25 cellular contexts compared by ENCODE assay signal in genomic region chr2:239198221-239198620, GRCh38.
A peak's percentile ranks its signal among the peaks of the same experiment; 100 is the strongest.
DNase-seq lines count a peak whose midpoint lies in the region; ATAC-seq and TF ChIP-seq lines count a peak whose summit lies in the region.
"Had no signal": no experiment of that assay in that cellular context is flagged by ENCODE, and none has a peak within 500 bp of the region (broad histone marks: within the 10 kb centered on the region; RNA-seq: fewer than 3 reads in every experiment).

No MANE protein-coding gene starts in this region.

- TF ChIP-seq POLR2A in prostate gland (IDR thresholded peaks at IDR 0.05), result no peak
- no peak for TF ChIP-seq POLR2A in tibial nerve (IDR thresholded peaks at IDR 0.05)

- H3K27me3 Mint-ChIP-seq in activated naive CD4-positive, alpha-beta T cell treated with anti-CD3 and anti-CD28 coated beads, Interleukin-2, amount 10 ng/mL, durations not matched to agents 7 days and 5 days, result no peaks in the 10 kb centered on the region
- no peaks in the 10 kb centered on the region for H3K27me3 Mint-ChIP-seq in central memory CD8-positive, alpha-beta T cell
- H3K27me3 Mint-ChIP-seq: activated CD4-positive, alpha-beta T cell treated with anti-CD3 and anti-CD28 coated beads, Interleukin-2, amount 10 ng/mL, durations not matched to agents 24 days and 14 days; CD4-positive, alpha-beta memory T cell; dendritic cell treated with granulocyte-macrophage colony-stimulating factor and Interleukin-4, amounts not matched to agents 40 ng/mL and 50 ng/mL, for 4 days; naive thymus-derived CD4-positive, alpha-beta T cell had no signal

- H2AFZ ChIP-seq in GM23248, result no peak overlapping the region

- H3K27me3 ChIP-seq in prostate gland (replicated peaks; ENCODE audit: insufficient read depth) (no peaks in the 10 kb centered on the region), tibial nerve (no peaks in the 10 kb centered on the region), GM23248 (replicated peaks; ENCODE audit: insufficient read depth) (no peaks in the 10 kb centered on the region)
- H3K27me3 ChIP-seq: gastroesophageal sphincter, SJCRH30, uterus had no signal

- H3K9ac ChIP-seq in GM23248, result no peak overlapping the region
- H3K9ac ChIP-seq: KMS-11 had no signal

- no peaks in the 10 kb centered on the region for H3K9me3 ChIP-seq in prostate gland
- no peaks in the 10 kb centered on the region for H3K9me3 ChIP-seq in tibial nerve
- no peaks in the 10 kb centered on the region for H3K9me3 ChIP-seq in GM23248 (ENCODE audit: low read depth)
- H3K9me3 ChIP-seq: gastroesophageal sphincter, SJCRH30, uterus had no signal

- H3K4me2 ChIP-seq in GM23248 (ENCODE audit: unreplicated experiment), result no peak overlapping the region
- H3K4me2 ChIP-seq: KMS-11 had no signal

- TF ChIP-seq CTCF in prostate gland (IDR thresholded peaks at IDR 0.05) (no peak), tibial nerve (IDR thresholded peaks at IDR 0.05) (no peak)

- H3K36me3 ChIP-seq in prostate gland (no peaks in the 10 kb centered on the region), tibial nerve (peaks cover 0 to 5% (median 0%) of the 10 kb centered on the region in 3 donors), GM23248 (ENCODE audit: low read depth) (no peaks in the 10 kb centered on the region)
- H3K36me3 ChIP-seq: SJCRH30, uterus had no signal

- no peaks in the 10 kb centered on the region for H4K20me1 ChIP-seq in GM23248 (ENCODE audit: insufficient read depth)

- no peak for ATAC-seq in central memory CD8-positive, alpha-beta T cell (replicated peaks; ENCODE audit: extremely low read depth, poor library complexity, severe bottlenecking)
- ATAC-seq: gastroesophageal sphincter; naive thymus-derived CD4-positive, alpha-beta T cell had no signal

- H3K4me3 ChIP-seq in prostate gland (no peak overlapping the region), tibial nerve (no peak overlapping the region), GM23248 (no peak overlapping the region)
- H3K4me3 ChIP-seq: gastroesophageal sphincter, SJCRH30, uterus had no signal

- 85% methylated on average over 8 of the region's 8 CpGs for WGBS in prostate gland
- 92 to 96% methylated on average over 5 to 8 of the region's 8 CpGs for WGBS in tibial nerve, 2 donors
- 95 to 97% methylated on average over 8 of the region's 8 CpGs for WGBS in GM23248 (ENCODE audit: low coverage in 1 of 2, low lambda C conversion rate in 2 of 2, missing lambda C conversion rate in 2 of 2), 2 experiments

- H3K27ac Mint-ChIP-seq in activated naive CD4-positive, alpha-beta T cell treated with anti-CD3 and anti-CD28 coated beads, Interleukin-2, amount 10 ng/mL, durations not matched to agents 7 days and 5 days, result no peak overlapping the region
- peak overlapping the region; percentile 79 for H3K27ac Mint-ChIP-seq in central memory CD8-positive, alpha-beta T cell (ENCODE audit: low read depth)
- H3K27ac Mint-ChIP-seq: activated CD4-positive, alpha-beta T cell treated with anti-CD3 and anti-CD28 coated beads, Interleukin-2, amount 10 ng/mL, durations not matched to agents 24 days and 14 days; activated naive CD4-positive, alpha-beta T cell treated with anti-CD3 and anti-CD28 coated beads for 36 hours; dendritic cell treated with granulocyte-macrophage colony-stimulating factor and Interleukin-4, amounts not matched to agents 40 ng/mL and 50 ng/mL, for 4 days; mesothelial cell of epicardium had no signal

- DNase-seq in activated naive CD4-positive, alpha-beta T cell treated with anti-CD3 and anti-CD28 coated beads, Interleukin-2, amount 10 ng/mL, durations not matched to agents 7 days and 5 days, result peak; percentile 3
- DNase-seq in activated naive CD4-positive, alpha-beta T cell treated with anti-CD3 and anti-CD28 coated beads, Interleukin-2, amount 50 U/mL, for 16 hours, result no peak
- no peak for DNase-seq in central memory CD8-positive, alpha-beta T cell (ENCODE audit: low spot score in 2 of 2)
- DNase-seq in prostate gland (ENCODE audit: low spot score) (no peak), tibial nerve (ENCODE audit: low spot score in 2 of 2) (no peak), middle frontal gyrus (ENCODE audit: extremely low spot score, low spot score) (no peak), amniotic stem cell (lab: John Stamatoyannopoulos, UW) (no peak), GM23248 (no peak)
- DNase-seq: activated CD4-positive, alpha-beta T cell treated with anti-CD3 and anti-CD28 coated beads, Interleukin-2, amount 10 ng/mL, durations not matched to agents 24 days and 14 days; activated naive CD4-positive, alpha-beta T cell treated with anti-CD3 and anti-CD28 coated beads for 36 hours; caudate nucleus; CD4-positive, alpha-beta memory T cell; hippocampal formation; naive thymus-derived CD4-positive, alpha-beta T cell; NCI-H1436; NCI-H2081 treated with DMSO at 0.1 percent for 48 hours; NCI-H446 treated with DMSO at 0.1 percent for 48 hours; NCI-H82; occipital lobe; SJCRH30 had no signal

- in situ Hi-C loops in GM23248 (cut with MboI), result no loop called here

- H3K4me1 Mint-ChIP-seq in activated naive CD4-positive, alpha-beta T cell treated with anti-CD3 and anti-CD28 coated beads, Interleukin-2, amount 10 ng/mL, durations not matched to agents 7 days and 5 days, result peaks cover 11% of the 10 kb centered on the region
- H3K4me1 Mint-ChIP-seq in central memory CD8-positive, alpha-beta T cell, result peaks cover 30% of the 10 kb centered on the region

- no peaks in the 10 kb centered on the region for H3F3A ChIP-seq in GM23248 (ENCODE audit: insufficient read depth)

- peaks cover 50% of the 10 kb centered on the region for H3K36me3 Mint-ChIP-seq in activated naive CD4-positive, alpha-beta T cell treated with anti-CD3 and anti-CD28 coated beads, Interleukin-2, amount 10 ng/mL, durations not matched to agents 7 days and 5 days
- H3K36me3 Mint-ChIP-seq in central memory CD8-positive, alpha-beta T cell (ENCODE audit: insufficient read depth), result peaks cover 9% of the 10 kb centered on the region

- no peak for TF ChIP-seq EP300 in tibial nerve (IDR thresholded peaks at IDR 0.05)

- H3K9me2 ChIP-seq in GM23248 (ENCODE audit: insufficient read depth), result no peaks in the 10 kb centered on the region

- H3K27ac ChIP-seq in prostate gland (peak overlapping the region; percentile 62 to 75), tibial nerve (peak overlapping the region in 3 of 4 donors; percentile 68 to 94 (median 76)), GM23248 (no peak overlapping the region)
- H3K27ac ChIP-seq: KMS-11, SJCRH30, uterus had no signal

- no peaks in the 10 kb centered on the region for H3K9me3 Mint-ChIP-seq in activated naive CD4-positive, alpha-beta T cell treated with anti-CD3 and anti-CD28 coated beads, Interleukin-2, amount 10 ng/mL, durations not matched to agents 7 days and 5 days
- no peaks in the 10 kb centered on the region for H3K9me3 Mint-ChIP-seq in central memory CD8-positive, alpha-beta T cell
- H3K9me3 Mint-ChIP-seq: activated CD4-positive, alpha-beta T cell treated with anti-CD3 and anti-CD28 coated beads, Interleukin-2, amount 10 ng/mL, durations not matched to agents 24 days and 14 days; activated naive CD4-positive, alpha-beta T cell treated with anti-CD3 and anti-CD28 coated beads for 36 hours; dendritic cell treated with granulocyte-macrophage colony-stimulating factor and Interleukin-4, amounts not matched to agents 40 ng/mL and 50 ng/mL, for 4 days; mesothelial cell of epicardium; naive thymus-derived CD4-positive, alpha-beta T cell had no signal

- no peaks in the 10 kb centered on the region for H3K79me2 ChIP-seq in GM23248 (ENCODE audit: insufficient read depth)

- no peak overlapping the region for H3K4me3 Mint-ChIP-seq in activated naive CD4-positive, alpha-beta T cell treated with anti-CD3 and anti-CD28 coated beads, Interleukin-2, amount 10 ng/mL, durations not matched to agents 7 days and 5 days
- no peak overlapping the region for H3K4me3 Mint-ChIP-seq in central memory CD8-positive, alpha-beta T cell
- H3K4me3 Mint-ChIP-seq: activated CD4-positive, alpha-beta T cell treated with anti-CD3 and anti-CD28 coated beads, Interleukin-2, amount 10 ng/mL, durations not matched to agents 24 days and 14 days; activated naive CD4-positive, alpha-beta T cell treated with anti-CD3 and anti-CD28 coated beads for 36 hours; CD4-positive, alpha-beta memory T cell; dendritic cell treated with granulocyte-macrophage colony-stimulating factor and Interleukin-4, amounts not matched to agents 40 ng/mL and 50 ng/mL, for 4 days; mesothelial cell of epicardium; naive thymus-derived CD4-positive, alpha-beta T cell had no signal

- H3K4me1 ChIP-seq in prostate gland (replicated peaks), result no peaks in the 10 kb centered on the region
- peaks cover 0 to 86% (median 33%) of the 10 kb centered on the region in 4 donors for H3K4me1 ChIP-seq in tibial nerve
- peaks cover 6% of the 10 kb centered on the region for H3K4me1 ChIP-seq in GM23248 (ENCODE audit: insufficient read depth)
- H3K4me1 ChIP-seq: SJCRH30, uterus had no signal

- CTCF ChIA-PET in activated naive CD4-positive, alpha-beta T cell treated with anti-CD3 and anti-CD28 coated beads, Interleukin-2, amount 10 ng/mL, durations not matched to agents 7 days and 5 days (lab: Charles Lee), result interaction anchor here (0.7 kb wide), 1 partner anchor 32 kb away, joined by 3 read pairs; no protein-coding TSS in a partner anchor

- intact Hi-C loops in prostate gland (cut with DNase I), result loop anchor here (5.0 kb wide), 1 partner anchor 204 kb away; the partner anchor contains the start of gene HDAC4
